Comparison of ENCODE assay signal across 8 cellular contexts in the genomic region with DNA sequence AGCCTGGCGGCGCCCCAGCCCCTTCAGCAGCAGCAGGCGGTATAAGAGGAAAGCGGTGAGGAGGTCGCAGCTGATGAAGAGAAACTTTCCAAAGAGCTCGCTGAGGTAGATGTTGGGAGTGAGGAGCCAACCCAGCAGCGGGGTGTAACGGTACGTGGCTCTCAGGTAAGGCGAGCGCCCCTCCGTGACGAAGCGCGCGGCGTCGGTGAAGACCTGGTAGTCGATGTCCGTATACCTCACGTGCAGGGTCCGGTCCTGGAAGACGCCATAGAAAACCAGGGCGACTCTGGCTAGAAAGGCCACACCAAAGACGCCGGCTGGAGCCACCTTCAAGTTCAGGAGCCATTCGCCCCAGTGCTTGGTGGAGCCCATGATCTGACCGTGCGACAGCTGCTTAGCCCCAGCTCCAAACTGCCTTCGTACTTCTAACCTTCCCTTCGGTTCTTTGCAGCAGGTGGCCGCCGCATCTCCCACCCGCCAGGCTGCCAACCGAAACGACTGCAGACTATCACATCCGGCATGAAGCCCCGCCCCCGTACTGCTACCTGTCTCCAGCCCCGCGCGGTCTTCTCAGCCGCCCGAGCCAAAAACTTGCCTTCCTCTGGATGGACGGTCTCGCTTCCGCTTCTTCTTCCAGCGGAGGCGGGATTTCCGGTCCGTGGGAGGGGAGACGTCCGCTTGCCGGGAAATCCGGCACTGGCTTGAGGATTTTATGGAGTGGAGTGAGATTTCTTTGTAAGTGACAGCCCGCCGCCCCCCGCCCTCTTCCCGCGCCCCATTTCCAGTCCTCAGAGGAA. TPM values are rescaled to one million over a fixed set of nuclear protein-coding genes. Genes with fewer than 3 reads are reported as not detected.
DNase-seq lines count a peak whose midpoint lies in the region; ATAC-seq and TF ChIP-seq lines count a peak whose summit lies in the region.

A gene (minus strand): TSS at position 623 of the 797 bp plus-strand sequence. CDS start 251 bp downstream, at position 372.

- peaks cover 15% of the 10 kb centered on the region for H3K4me1 ChIP-seq in testis

- H3K4me1 Mint-ChIP-seq in activated naive CD4-positive, alpha-beta T cell treated with anti-CD3 and anti-CD28 coated beads, Interleukin-2, amount 50 U/mL, for 24 hours, result peaks cover 43% of the 10 kb centered on the region

- H3K27me3 Mint-ChIP-seq in activated naive CD4-positive, alpha-beta T cell treated with anti-CD3 and anti-CD28 coated beads, Interleukin-2, amount 50 U/mL, for 24 hours, result no peaks in the 10 kb centered on the region

- intact Hi-C loops in testis (cut with DNase I; ENCODE audit: low total_unique reads), result no loop called here

- no peak for TF ChIP-seq CTCF in testis (IDR thresholded peaks at IDR 0.05)

- no peaks in the 10 kb centered on the region for H3K9me3 Mint-ChIP-seq in activated naive CD4-positive, alpha-beta T cell treated with anti-CD3 and anti-CD28 coated beads, Interleukin-2, amount 50 U/mL, for 24 hours

- peak within 1 kb of the TSS; percentile 82 for H3K4me3 ChIP-seq in GM08714 (ENCODE audit: low read length)
- peak within 1 kb of the TSS; percentile 87 for H3K4me3 ChIP-seq in SK-N-MC
- peak within 1 kb of the TSS; percentile 79 to 84 for H3K4me3 ChIP-seq in testis

- peak within 1 kb of the TSS; percentile 98 for H3K4me3 Mint-ChIP-seq in activated naive CD4-positive, alpha-beta T cell treated with anti-CD3 and anti-CD28 coated beads, Interleukin-2, amount 50 U/mL, for 24 hours

- peak; percentile 94 for ATAC-seq in HG02588 (IDR thresholded peaks at IDR 0.05; ENCODE audit: unreplicated experiment)

- no peaks in the 10 kb centered on the region for H3K9me3 ChIP-seq in SK-N-MC (ENCODE audit: low read depth, low read length)
- no peaks in the 10 kb centered on the region for H3K9me3 ChIP-seq in testis

- H3K27me3 ChIP-seq in testis, result no peaks in the 10 kb centered on the region

- TF ChIP-seq POLR2A in testis (IDR thresholded peaks at IDR 0.05), result no peak

- H3K27ac ChIP-seq in SK-N-MC (no peak within 1 kb of the TSS), testis (peak within 1 kb of the TSS; percentile 18 to 71)

- peak; percentile 98 for DNase-seq in NCI-H1048 (lab: John Stamatoyannopoulos, UW)
- peak; percentile 40 for DNase-seq in SK-N-MC (ENCODE audit: low read depth, low spot score)
- peak; percentile 91 for DNase-seq in globus pallidus (ENCODE audit: low spot score)
- DNase-seq in occipital lobe (lab: John Stamatoyannopoulos, UW), result peak; percentile 91
- DNase-seq in testis, result peak; percentile 97

- peak within 1 kb of the TSS; percentile 72 for H3K9ac ChIP-seq in SK-N-MC (ENCODE audit: insufficient read length)

- WGBS in testis, 2 donors, result 0% methylated on average over 39 to 60 of the region's 60 CpGs

- H3K36me3 ChIP-seq in SK-N-MC (ENCODE audit: insufficient read depth, low read length) (no peaks in the 10 kb centered on the region), testis (ENCODE audit: low read depth, missing control alignments) (no peaks in the 10 kb centered on the region)

- peaks cover 3% of the 10 kb centered on the region for H3K36me3 Mint-ChIP-seq in activated naive CD4-positive, alpha-beta T cell treated with anti-CD3 and anti-CD28 coated beads, Interleukin-2, amount 50 U/mL, for 24 hours

- H3K27ac Mint-ChIP-seq in activated naive CD4-positive, alpha-beta T cell treated with anti-CD3 and anti-CD28 coated beads, Interleukin-2, amount 50 U/mL, for 24 hours, result peak within 1 kb of the TSS; percentile 92

RNA-seq across cellular contexts. Expression of the gene that starts here (rescaled TPM):
- total RNA-seq in occipital lobe (9.5 TPM), testis (1 to 10 TPM; 5.1 to 6.5 TPM)
- 9.1 TPM for polyA plus RNA-seq in testis (ENCODE audit: insufficient read depth, low read depth, low replicate concordance)

Comparison
In these comparisons a context has a peak if more than half of its experiments do, and no peak if none do; other contexts are left out.
1. DNase-seq: peak in every context shown above with its lines; median percentile 98 in NCI-H1048; 97 in testis; 91 in globus pallidus; 91 in occipital lobe; 40 in SK-N-MC.